ENCODE assay signal across 8 cellular contexts in the genomic region with DNA sequence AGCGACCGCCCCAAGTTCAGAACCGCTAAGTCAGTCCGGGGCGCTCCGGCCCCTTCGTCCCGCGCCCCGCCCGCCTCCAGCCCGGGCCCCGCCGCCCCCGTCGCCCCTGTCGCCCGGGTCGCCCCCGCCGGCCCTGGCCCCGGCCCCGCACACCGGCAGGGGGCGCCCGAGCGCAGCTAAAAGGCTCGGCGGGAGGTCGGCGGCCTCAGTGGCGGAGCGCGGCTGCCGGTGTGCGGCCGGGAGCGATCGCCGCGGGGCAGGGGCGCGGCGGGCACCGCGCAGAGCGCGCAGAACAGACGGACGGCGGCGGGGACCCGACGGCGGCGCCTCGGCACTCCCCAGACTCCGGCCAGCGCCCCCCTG. TPM values are rescaled to one million over a fixed set of nuclear protein-coding genes. Genes with fewer than 3 reads are reported as not detected.
DNase-seq lines count a peak whose midpoint lies in the region; ATAC-seq and TF ChIP-seq lines count a peak whose summit lies in the region.

Gene FNDC1 (plus strand): TSS at position 208 of the 363 bp plus-strand sequence. CDS start 197 bp downstream, outside the sequence.

- DNase-seq in GM03348 (ENCODE audit: low spot score), result peak; percentile 93
- peak; percentile 33 for DNase-seq in UCSD-AML1 (lab: John Stamatoyannopoulos, UW; ENCODE audit: unreplicated experiment)
- DNase-seq in effector memory CD8-positive, alpha-beta T cell, result peak; percentile 20 to 45 (median 30)
- peak; percentile 29 for DNase-seq in naive B cell
- DNase-seq in type B pancreatic cell (ENCODE audit: extremely low spot score, unreplicated experiment), result no peak
- no peak for DNase-seq in A172 (ENCODE audit: low spot score)
- DNase-seq in GF-D8 (lab: John Stamatoyannopoulos, UW), result no peak

- peak; percentile 66 for ATAC-seq in HG02588 (IDR thresholded peaks at IDR 0.05; ENCODE audit: unreplicated experiment)
- peak; percentile 78 for ATAC-seq in effector memory CD8-positive, alpha-beta T cell (replicated peaks)
- ATAC-seq in naive B cell (ENCODE audit: low read depth in 2 of 2), result peak; percentile 72 to 79

- H3K4me3 Mint-ChIP-seq in effector memory CD8-positive, alpha-beta T cell, result peak within 1 kb of the TSS; percentile 69 to 84
- H3K4me3 Mint-ChIP-seq in naive B cell (peak within 1 kb of the TSS; percentile 72 to 90 (median 78)), type B pancreatic cell (peak within 1 kb of the TSS; percentile 83)

- TF ChIP-seq CTCF in type B pancreatic cell (conservative IDR thresholded peaks at IDR 0.05), result peak; percentile 53

- no peak within 1 kb of the TSS for H3K27ac Mint-ChIP-seq in effector memory CD8-positive, alpha-beta T cell
- H3K27ac Mint-ChIP-seq in naive B cell (peak within 1 kb of the TSS in 4 of 6 donors; percentile 33 to 68 (median 46)), type B pancreatic cell (peak within 1 kb of the TSS; percentile 52)

- peaks cover 9 to 12% of the 10 kb centered on the region in 2 donors for H3K4me1 Mint-ChIP-seq in effector memory CD8-positive, alpha-beta T cell (ENCODE audit: low read depth in 2 of 2)
- peaks cover 10 to 18% (median 13%) of the 10 kb centered on the region in 3 donors for H3K4me1 Mint-ChIP-seq in naive B cell
- H3K4me1 Mint-ChIP-seq in type B pancreatic cell (ENCODE audit: unreplicated experiment), result peaks cover 8% of the 10 kb centered on the region

- H3K9me3 Mint-ChIP-seq in effector memory CD8-positive, alpha-beta T cell, result no peaks in the 10 kb centered on the region
- no peaks in the 10 kb centered on the region for H3K9me3 Mint-ChIP-seq in naive B cell
- no peaks in the 10 kb centered on the region for H3K9me3 Mint-ChIP-seq in type B pancreatic cell

- H3K27me3 Mint-ChIP-seq in effector memory CD8-positive, alpha-beta T cell, result peaks cover 79 to 96% of the 10 kb centered on the region in 2 donors
- H3K27me3 Mint-ChIP-seq in naive B cell, result peaks cover 73 to 92% (median 79%) of the 10 kb centered on the region in 3 donors
- H3K27me3 Mint-ChIP-seq in type B pancreatic cell, result peaks cover 92% of the 10 kb centered on the region

- no peaks in the 10 kb centered on the region for H3K36me3 Mint-ChIP-seq in effector memory CD8-positive, alpha-beta T cell (ENCODE audit: insufficient read depth)
- H3K36me3 Mint-ChIP-seq in naive B cell (no peaks in the 10 kb centered on the region), type B pancreatic cell (no peaks in the 10 kb centered on the region)

RNA-seq across cellular contexts. Expression of gene FNDC1, which starts in this region (rescaled TPM):
- not detected for polyA plus RNA-seq in naive B cell (ENCODE audit: low read depth in 6 of 6)
- total RNA-seq in type B pancreatic cell (ENCODE audit: low replicate concordance), result 0.14 and 1.7 TPM in 2 replicates
- 0.02 TPM in 1 of 2 replicates, not detected in the other for total RNA-seq in A172 (2014; rRNA removed; shearing (Covaris generic))

Comparison
In these comparisons a context has a peak if more than half of its experiments do, and no peak if none do; other contexts are left out.
1. Peak in DNase-seq and ATAC-seq in naive B cell; RNA of the gene not detected or under 1 TPM.
2. DNase-seq: peak in GM03348 (single experiment), UCSD-AML1 (single experiment) and effector memory CD8-positive, alpha-beta T cell (3 of 3); none in type B pancreatic cell (single experiment), A172 (single experiment) and GF-D8 (single experiment).
3. H3K27ac Mint-ChIP-seq: peak in naive B cell (4 of 6) and type B pancreatic cell (single experiment); none in effector memory CD8-positive, alpha-beta T cell (0 of 2).
4. Peak in every context shown above with its lines, with median percentiles within 50 percentile points of each other: ATAC-seq and H3K4me3 Mint-ChIP-seq.